ENCODE assay signal across 12 cellular contexts in genomic region chr19:34367424-34367957, GRCh38. TPM values are rescaled to one million over a fixed set of nuclear protein-coding genes. Genes with fewer than 3 reads are reported as not detected.
DNase-seq lines count a peak whose midpoint lies in the region; ATAC-seq and TF ChIP-seq lines count a peak whose summit lies in the region.
"Had no signal": no experiment of that assay in that cellular context is flagged by ENCODE, and none has a peak within 500 bp of the region (broad histone marks: within the 10 kb centered on the region; RNA-seq: fewer than 3 reads in every experiment).

No MANE protein-coding gene starts in this region.

- 96% methylated on average over 10 of the region's 10 CpGs for WGBS in hepatocyte (ENCODE audit: low lambda C conversion rate, missing lambda C conversion rate)

- H3K27ac ChIP-seq in CD4-positive, alpha-beta memory T cell (ENCODE audit: low read depth, low read length): no peak overlapping the region
- H3K27ac ChIP-seq in VCaP (peak overlapping the region; percentile 98), hepatocyte (no peak overlapping the region), dorsolateral prefrontal cortex (no peak overlapping the region)
- H3K27ac ChIP-seq: tibial artery had no signal

- H3K4me2 ChIP-seq in hepatocyte: peak overlapping the region; percentile 92

- no peaks in the 10 kb centered on the region for H4K20me1 ChIP-seq in hepatocyte (ENCODE audit: insufficient read depth, poor library complexity, severe bottlenecking)

- TF ChIP-seq CTCF in BE2C (IDR thresholded peaks at IDR 0.05; ENCODE audit: low read depth, low read length) (no peak), VCaP (conservative IDR thresholded peaks at IDR 0.05) (no peak), hepatocyte (IDR thresholded peaks at IDR 0.05; ENCODE audit: poor library complexity) (no peak), dorsolateral prefrontal cortex (IDR thresholded peaks at IDR 0.05 in 54 of 56, conservative IDR thresholded peaks at IDR 0.05 in 2 of 56; ENCODE audit: low read depth in 1 of 56, partially characterized antibody in 56 of 56) (no peak)

- intact Hi-C loops in CD4-positive, alpha-beta memory T cell (cut with micrococcal nuclease): loop anchor here (5.0 kb wide), 1 partner anchor 195 kb away; the partner anchor contains the start of gene LSM14A
- intact Hi-C loops in dorsolateral prefrontal cortex (cut with DNase I): loop anchor here in 1 of 2 donors (5.0 kb wide), 1 partner anchor 60 kb away; the partner anchor contains the start of gene UBA2

- peaks cover 32% of the 10 kb centered on the region for H3K79me2 ChIP-seq in hepatocyte

- H3K36me3 ChIP-seq in BE2C (peaks cover 62% of the 10 kb centered on the region), hepatocyte (replicated peaks; ENCODE audit: insufficient read depth, low read depth) (no peaks in the 10 kb centered on the region)
- peaks cover 31% of the 10 kb centered on the region for H3K36me3 ChIP-seq in CD4-positive, alpha-beta memory T cell (ENCODE audit: insufficient read depth, low read length)

- H3K27me3 Mint-ChIP-seq in CD4-positive, alpha-beta memory T cell: no peaks in the 10 kb centered on the region

- no peaks in the 10 kb centered on the region for H3K9me3 Mint-ChIP-seq in CD4-positive, alpha-beta memory T cell

- no peaks in the 10 kb centered on the region for H3K9me3 ChIP-seq in BE2C
- H3K9me3 ChIP-seq in CD4-positive, alpha-beta memory T cell (ENCODE audit: control insufficient read depth in 1 of 2, low read length in 2 of 2): no peaks in the 10 kb centered on the region
- H3K9me3 ChIP-seq in hepatocyte (ENCODE audit: low read depth): no peaks in the 10 kb centered on the region
- H3K9me3 ChIP-seq: tibial artery had no signal

- H3K27me3 ChIP-seq in BE2C: no peaks in the 10 kb centered on the region
- H3K27me3 ChIP-seq in CD4-positive, alpha-beta memory T cell (ENCODE audit: insufficient read depth, low read length): no peaks in the 10 kb centered on the region
- no peaks in the 10 kb centered on the region for H3K27me3 ChIP-seq in hepatocyte
- no peaks in the 10 kb centered on the region for H3K27me3 ChIP-seq in dorsolateral prefrontal cortex
- H3K27me3 ChIP-seq: tibial artery had no signal

- CTCF ChIA-PET in CD4-positive, alpha-beta memory T cell (lab: Charles Lee; ENCODE audit: partially characterized antibody): interaction anchor here (1.5 to 2.6 kb wide), 2 partner anchors 21 to 24 kb away, joined by 4 to 7 read pairs; no protein-coding TSS in a partner anchor

- POLR2A ChIA-PET in CD4-positive, alpha-beta memory T cell (lab: Charles Lee; ENCODE audit: partially characterized antibody): interaction anchor here (1.0 to 2.5 kb wide), 2 partner anchors 8 to 14 kb away, joined by 3 to 8 read pairs; no protein-coding TSS in a partner anchor

- peak overlapping the region in 5 of 7 donors; percentile 18 to 80 (median 60) for H3K27ac Mint-ChIP-seq in CD4-positive, alpha-beta memory T cell

- H3K36me3 Mint-ChIP-seq in CD4-positive, alpha-beta memory T cell: peaks cover 17 to 56% of the 10 kb centered on the region in 2 donors

- peak overlapping the region; percentile 81 for H3K4me3 ChIP-seq in BE2C (ENCODE audit: low read depth, low read length)
- H3K4me3 ChIP-seq in CD4-positive, alpha-beta memory T cell (ENCODE audit: low read length in 2 of 2): no peak overlapping the region
- no peak overlapping the region for H3K4me3 ChIP-seq in hepatocyte
- peak overlapping the region in 18 of 59 donors; percentile 1 to 98 (median 92) for H3K4me3 ChIP-seq in dorsolateral prefrontal cortex
- H3K4me3 ChIP-seq: tibial artery had no signal

- DNase-seq in BE2C: no peak
- no peak for DNase-seq in CD4-positive, alpha-beta memory T cell
- no peak for DNase-seq in hepatocyte (ENCODE audit: low spot score)
- DNase-seq in SKM-1 (lab: John Stamatoyannopoulos, UW; ENCODE audit: unreplicated experiment): no peak
- no peak for DNase-seq in dedifferentiated amniotic fluid mesenchymal stem cell (ENCODE audit: extremely low spot score)
- no peak for DNase-seq in dorsolateral prefrontal cortex
- DNase-seq: left colon, MV-4-11, SHP77 treated with DMSO at 0.1 percent for 48 hours, tibial artery had no signal

- H3K4me1 Mint-ChIP-seq in CD4-positive, alpha-beta memory T cell: peaks cover 29 to 55% (median 38%) of the 10 kb centered on the region in 4 donors

- H3K9me2 ChIP-seq in hepatocyte (replicated peaks; ENCODE audit: insufficient read depth): no peaks in the 10 kb centered on the region

- H3K4me1 ChIP-seq in BE2C: peaks cover 7% of the 10 kb centered on the region
- peaks cover 36% of the 10 kb centered on the region for H3K4me1 ChIP-seq in CD4-positive, alpha-beta memory T cell (ENCODE audit: insufficient read depth, low read length)
- H3K4me1 ChIP-seq in hepatocyte (ENCODE audit: insufficient read depth): peaks cover 11% of the 10 kb centered on the region

- peak overlapping the region in 1 of 8 donors; percentile 94 for H3K4me3 Mint-ChIP-seq in CD4-positive, alpha-beta memory T cell

- H2AFZ ChIP-seq in hepatocyte: no peak overlapping the region

- no peak for ATAC-seq in HG02884 (IDR thresholded peaks at IDR 0.05; ENCODE audit: unreplicated experiment)
- ATAC-seq: left colon had no signal

RNA-seq across cellular contexts. Expression of gene GPI, which starts 2.5 kb away (rescaled TPM):
- 548 TPM for polyA plus RNA-seq in BE2C (2012; ENCODE audit: insufficient read depth, insufficient read length, low read depth)
- 100 to 1,000 TPM; 121 to 127 TPM for total RNA-seq in CD4-positive, alpha-beta memory T cell
- 100 to 1,000 TPM; 127 to 156 TPM for polyA plus RNA-seq in CD4-positive, alpha-beta memory T cell
- total RNA-seq in hepatocyte (82.9 and 117 TPM in 2 replicates), dorsolateral prefrontal cortex (100 to 1,000 TPM; 264 to 683 (median 537) TPM)
- 120 and 124 TPM in 2 replicates for polyA plus RNA-seq in hepatocyte

RNA-seq across cellular contexts. Expression of gene PDCD2L, which starts 36.7 kb away (rescaled TPM):
- 48.0 TPM for polyA plus RNA-seq in BE2C (2012; ENCODE audit: insufficient read depth, insufficient read length, low read depth)
- 10 to 100 TPM in 1 of 2 experiments, 1 to 10 TPM in 1; 8.8 to 12.3 TPM for total RNA-seq in CD4-positive, alpha-beta memory T cell
- polyA plus RNA-seq in CD4-positive, alpha-beta memory T cell: 10 to 100 TPM; 11.4 to 18.9 TPM
- total RNA-seq in hepatocyte (9.8 and 12.4 TPM in 2 replicates), dorsolateral prefrontal cortex (10 to 100 TPM in 94 of 120 experiments, 1 to 10 TPM in 26; 5.0 to 24.8 (median 12.6) TPM)
- 6.3 and 7.3 TPM in 2 replicates for polyA plus RNA-seq in hepatocyte
